Comparison of ENCODE assay signal across 27 cellular contexts in the genomic region with DNA sequence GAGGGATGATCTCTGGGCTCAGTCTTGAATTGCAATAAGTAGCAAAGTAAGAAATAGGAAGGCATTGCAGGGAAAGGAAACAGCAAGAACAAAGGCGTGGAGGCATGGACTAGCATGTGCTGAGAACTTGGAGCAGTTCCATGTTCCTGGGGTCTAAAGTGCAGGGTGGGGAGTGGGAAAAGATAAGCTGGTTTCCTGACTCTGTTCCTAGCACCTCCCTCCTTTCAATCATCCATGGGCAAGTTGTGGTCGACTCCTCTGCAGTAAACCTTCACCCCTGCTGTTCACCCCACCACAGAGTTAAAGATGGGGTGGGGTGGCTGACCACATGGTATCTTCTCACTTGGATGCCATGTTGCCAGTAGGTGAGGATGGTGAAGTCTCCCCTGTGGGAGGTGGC.
"Had no signal": no experiment of that assay in that cellular context is flagged by ENCODE, and none has a peak within 500 bp of the region (broad histone marks: within the 10 kb centered on the region; RNA-seq: fewer than 3 reads in every experiment).

No MANE protein-coding gene starts in this region.

- H3K4me3 Mint-ChIP-seq: activated CD4-positive, alpha-beta memory T cell treated with anti-CD3 and anti-CD28 coated beads, Interleukin-2, amount 10 ng/mL, durations not matched to agents 7 days and 5 days; activated CD4-positive, alpha-beta T cell treated with anti-CD3 and anti-CD28 coated beads, Interleukin-2, amount 10 ng/mL, durations not matched to agents 7 days and 5 days; activated CD8-positive, alpha-beta memory T cell treated with anti-CD3 and anti-CD28 coated beads, Interleukin-2, amount 10 ng/mL, durations not matched to agents 7 days and 5 days; activated naive CD4-positive, alpha-beta T cell treated with anti-CD3 and anti-CD28 coated beads, Interleukin-2, amount 50 U/mL, for 24 hours; naive B cell; neural crest cell; stimulated activated naive B cell treated with anti-CD40 and anti-IgM and Interleukin-4, amounts not matched to agents 10 μg/mL and 1 μg/mL and 100 μg/mL, for 72 hours; WTC11 had no signal

- H2AFZ ChIP-seq: parathyroid adenoma had no signal

- ATAC-seq: activated CD8-positive, alpha-beta memory T cell treated with anti-CD3 and anti-CD28 coated beads, Interleukin-2, amount 10 ng/mL, durations not matched to agents 7 days and 5 days; body of pancreas; left ventricle myocardium superior; psoas muscle; stimulated activated naive B cell treated with anti-CD40 and anti-IgM and Interleukin-4, amounts not matched to agents 10 μg/mL and 1 μg/mL and 100 μg/mL, for 72 hours; WTC11 had no signal

- H3K27me3 ChIP-seq: body of pancreas, cardiac muscle cell, colonic mucosa, sigmoid colon, suprapubic skin, tibial artery had no signal

- DNase-seq: activated CD4-positive, alpha-beta memory T cell treated with anti-CD3 and anti-CD28 coated beads, Interleukin-2, amount 10 ng/mL, durations not matched to agents 7 days and 5 days; activated CD4-positive, alpha-beta T cell treated with anti-CD3 and anti-CD28 coated beads for 1 hour; activated CD4-positive, alpha-beta T cell treated with anti-CD3 and anti-CD28 coated beads, Interleukin-2, amount 10 ng/mL, durations not matched to agents 7 days and 5 days; activated CD8-positive, alpha-beta memory T cell treated with anti-CD3 and anti-CD28 coated beads, Interleukin-2, amount 10 ng/mL, durations not matched to agents 7 days and 5 days; activated T-cell treated with anti-CD3 and anti-CD28 coated beads, Interleukin-2, amount 50 U/mL, for 48 hours; aorta; cerebellar nuclear complex; colonic mucosa; effector CD8-positive, alpha-beta T cell; left ventricle myocardium superior; naive B cell; occipital lobe; psoas muscle; sigmoid colon; stimulated activated CD4-positive, alpha-beta T cell treated with anti-CD3 and anti-CD28 coated beads, Interleukin-15, amount 100 ng/mL, for 24 hours; stimulated activated CD4-positive, alpha-beta T cell treated with anti-CD3 and anti-CD28 coated beads, Interleukin-2, amount 100 ng/mL, for 24 hours; stimulated activated naive B cell treated with anti-CD40 and anti-IgM and Interleukin-4, amounts not matched to agents 10 μg/mL and 1 μg/mL and 100 μg/mL, for 72 hours; T-helper 2 cell; tibial artery had no signal

- H3K9me3 ChIP-seq: body of pancreas, colonic mucosa, psoas muscle, sigmoid colon, suprapubic skin, tibial artery had no signal

- H3K27ac ChIP-seq: body of pancreas, cardiac muscle cell, colonic mucosa, parathyroid adenoma, psoas muscle, sigmoid colon, suprapubic skin, tibial artery had no signal

- H3K79me2 ChIP-seq: parathyroid adenoma had no signal

- H3K36me3 Mint-ChIP-seq: activated CD8-positive, alpha-beta memory T cell treated with anti-CD3 and anti-CD28 coated beads, Interleukin-2, amount 10 ng/mL, durations not matched to agents 7 days and 5 days; activated naive CD4-positive, alpha-beta T cell treated with anti-CD3 and anti-CD28 coated beads, Interleukin-2, amount 50 U/mL, for 24 hours; naive B cell; stimulated activated naive B cell treated with anti-CD40 and anti-IgM and Interleukin-4, amounts not matched to agents 10 μg/mL and 1 μg/mL and 100 μg/mL, for 72 hours; WTC11 had no signal

- H3K4me1 Mint-ChIP-seq: naive B cell; stimulated activated naive B cell treated with anti-CD40 and anti-IgM and Interleukin-4, amounts not matched to agents 10 μg/mL and 1 μg/mL and 100 μg/mL, for 72 hours had no signal

- H3K4me1 ChIP-seq: parathyroid adenoma, psoas muscle, sigmoid colon, suprapubic skin, tibial artery had no signal

- H3K9me3 Mint-ChIP-seq: activated CD4-positive, alpha-beta memory T cell treated with anti-CD3 and anti-CD28 coated beads, Interleukin-2, amount 10 ng/mL, durations not matched to agents 7 days and 5 days; activated CD4-positive, alpha-beta T cell treated with anti-CD3 and anti-CD28 coated beads, Interleukin-2, amount 10 ng/mL, durations not matched to agents 7 days and 5 days; activated naive CD4-positive, alpha-beta T cell treated with anti-CD3 and anti-CD28 coated beads, Interleukin-2, amount 50 U/mL, for 24 hours; activated T-helper 2 cell treated with anti-CD3 and anti-CD28 coated beads, Interferon-gamma antibody, Interleukin-2, Interleukin-4, amounts not matched to agents 10 μg/mL and 5 μg/mL and 100 μg/mL, durations not matched to agents 14 hours and 24 hours and 36 hours; neural crest cell; stimulated activated naive B cell treated with anti-CD40 and anti-IgM and Interleukin-4, amounts not matched to agents 10 μg/mL and 1 μg/mL and 100 μg/mL, for 72 hours; WTC11 had no signal

- H3K36me3 ChIP-seq: cardiac muscle cell, colonic mucosa, sigmoid colon, suprapubic skin, tibial artery had no signal

- H3K4me3 ChIP-seq: body of pancreas, cardiac muscle cell, colonic mucosa, psoas muscle, sigmoid colon, suprapubic skin, tibial artery had no signal

- H3K27me3 Mint-ChIP-seq: activated CD4-positive, alpha-beta memory T cell treated with anti-CD3 and anti-CD28 coated beads, Interleukin-2, amount 10 ng/mL, durations not matched to agents 7 days and 5 days; activated CD4-positive, alpha-beta T cell treated with anti-CD3 and anti-CD28 coated beads, Interleukin-2, amount 10 ng/mL, durations not matched to agents 7 days and 5 days; activated CD8-positive, alpha-beta memory T cell treated with anti-CD3 and anti-CD28 coated beads, Interleukin-2, amount 10 ng/mL, durations not matched to agents 7 days and 5 days; activated naive CD4-positive, alpha-beta T cell treated with anti-CD3 and anti-CD28 coated beads, Interleukin-2, amount 50 U/mL, for 24 hours; naive B cell had no signal

- H3K27ac Mint-ChIP-seq: activated CD4-positive, alpha-beta memory T cell treated with anti-CD3 and anti-CD28 coated beads, Interleukin-2, amount 10 ng/mL, durations not matched to agents 7 days and 5 days; activated CD4-positive, alpha-beta T cell treated with anti-CD3 and anti-CD28 coated beads, Interleukin-2, amount 10 ng/mL, durations not matched to agents 7 days and 5 days; activated naive CD4-positive, alpha-beta T cell treated with anti-CD3 and anti-CD28 coated beads, Interleukin-2, amount 50 U/mL, for 24 hours; activated T-helper 2 cell treated with anti-CD3 and anti-CD28 coated beads, Interferon-gamma antibody, Interleukin-2, Interleukin-4, amounts not matched to agents 10 μg/mL and 5 μg/mL and 100 μg/mL, durations not matched to agents 14 hours and 24 hours and 36 hours; stimulated activated naive B cell treated with anti-CD40 and anti-IgM and Interleukin-4, amounts not matched to agents 10 μg/mL and 1 μg/mL and 100 μg/mL, for 72 hours; WTC11 had no signal

- H3K9ac ChIP-seq: parathyroid adenoma had no signal
